ENCODE assay signal across 16 cellular contexts in the genomic region with DNA sequence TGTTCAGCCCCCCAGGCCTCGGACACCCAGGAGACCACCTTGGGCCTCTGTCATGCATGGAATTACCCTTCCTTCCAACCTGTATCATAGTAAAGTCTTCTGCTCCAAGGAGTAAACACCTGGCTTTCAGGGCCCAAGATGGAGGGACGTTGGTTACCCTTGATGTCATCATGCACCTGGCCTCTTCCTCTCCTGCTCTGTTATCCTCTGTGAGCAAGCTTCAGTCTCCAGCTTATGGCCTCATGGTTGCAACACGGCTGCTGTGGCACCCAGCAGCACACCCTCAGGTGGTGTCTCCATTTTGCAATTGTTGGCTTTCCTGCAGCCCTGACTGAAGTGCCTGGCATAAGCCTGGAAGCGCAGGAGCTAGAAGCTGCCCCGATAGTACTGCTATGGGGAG. TPM values are rescaled to one million over a fixed set of nuclear protein-coding genes. Genes with fewer than 3 reads are reported as not detected.
DNase-seq lines count a peak whose midpoint lies in the region; ATAC-seq and TF ChIP-seq lines count a peak whose summit lies in the region.
"Had no signal": no experiment of that assay in that cellular context is flagged by ENCODE, and none has a peak within 500 bp of the region (broad histone marks: within the 10 kb centered on the region; RNA-seq: fewer than 3 reads in every experiment).

No MANE protein-coding gene starts in this region.

- H3K36me3 Mint-ChIP-seq in activated CD8-positive, alpha-beta memory T cell treated with anti-CD3 and anti-CD28 coated beads, Interleukin-2, amount 10 ng/mL, durations not matched to agents 7 days and 5 days = peaks cover 9% of the 10 kb centered on the region
- H3K36me3 Mint-ChIP-seq in stimulated activated effector memory CD8-positive, alpha-beta T cell treated with anti-CD3 and anti-CD28 coated beads, Interleukin-12 subunit alpha, Interleukin-12 subunit beta, amount 100 ng/mL, for 72 hours = peaks cover 35% of the 10 kb centered on the region

- H3K9me3 Mint-ChIP-seq in activated CD8-positive, alpha-beta memory T cell treated with anti-CD3 and anti-CD28 coated beads, Interleukin-2, amount 10 ng/mL, durations not matched to agents 7 days and 5 days (ENCODE audit: low read depth) = no peaks in the 10 kb centered on the region
- no peaks in the 10 kb centered on the region for H3K9me3 Mint-ChIP-seq in stimulated activated naive CD8-positive, alpha-beta T cell treated with anti-CD3 and anti-CD28 coated beads, Interleukin-15, amount 100 ng/mL, for 72 hours
- H3K9me3 Mint-ChIP-seq in stimulated activated effector memory CD8-positive, alpha-beta T cell treated with anti-CD3 and anti-CD28 coated beads, Interleukin-12 subunit alpha, Interleukin-12 subunit beta, amount 100 ng/mL, for 72 hours = no peaks in the 10 kb centered on the region
- H3K9me3 Mint-ChIP-seq: CD4-positive, alpha-beta memory T cell had no signal

- H3K27ac ChIP-seq in VCaP = peak overlapping the region; percentile 47; the same call in 1 of the 2 replicates
- no peak overlapping the region for H3K27ac ChIP-seq in mesenchymal stem cell (ENCODE audit: low read length, poor library complexity, severe bottlenecking)
- H3K27ac ChIP-seq: C4-2B had no signal

- H3K36me3 ChIP-seq in mesenchymal stem cell (ENCODE audit: control insufficient read depth in 1 of 2, insufficient read depth in 2 of 2, low read depth in 1 of 2, low read length in 2 of 2) = peaks cover 12 to 62% of the 10 kb centered on the region in 2 experiments

- H3K4me2 ChIP-seq in mesenchymal stem cell (ENCODE audit: low read length, poor library complexity, severe bottlenecking) = no peak overlapping the region

- H2BK120ac ChIP-seq in mesenchymal stem cell (ENCODE audit: low read depth, low read length) = no peak overlapping the region

- H3K9me3 ChIP-seq in mesenchymal stem cell (ENCODE audit: control insufficient read depth, low read length) = no peaks in the 10 kb centered on the region
- H3K9me3 ChIP-seq: BE2C had no signal

- H3K4me1 Mint-ChIP-seq in activated CD8-positive, alpha-beta memory T cell treated with anti-CD3 and anti-CD28 coated beads, Interleukin-2, amount 10 ng/mL, durations not matched to agents 7 days and 5 days = no peaks in the 10 kb centered on the region
- H3K4me1 Mint-ChIP-seq in stimulated activated naive CD8-positive, alpha-beta T cell treated with anti-CD3 and anti-CD28 coated beads, Interleukin-15, amount 100 ng/mL, for 72 hours = no peaks in the 10 kb centered on the region
- no peaks in the 10 kb centered on the region for H3K4me1 Mint-ChIP-seq in stimulated activated effector memory CD8-positive, alpha-beta T cell treated with anti-CD3 and anti-CD28 coated beads, Interleukin-12 subunit alpha, Interleukin-12 subunit beta, amount 100 ng/mL, for 72 hours
- H3K4me1 Mint-ChIP-seq: CD4-positive, alpha-beta memory T cell had no signal

- H3K27me3 Mint-ChIP-seq in activated CD8-positive, alpha-beta memory T cell treated with anti-CD3 and anti-CD28 coated beads, Interleukin-2, amount 10 ng/mL, durations not matched to agents 7 days and 5 days = no peaks in the 10 kb centered on the region
- H3K27me3 Mint-ChIP-seq in stimulated activated naive CD8-positive, alpha-beta T cell treated with anti-CD3 and anti-CD28 coated beads, Interleukin-15, amount 100 ng/mL, for 72 hours = no peaks in the 10 kb centered on the region
- H3K27me3 Mint-ChIP-seq: CD4-positive, alpha-beta memory T cell had no signal

- no peak overlapping the region for H3K9ac ChIP-seq in mesenchymal stem cell (ENCODE audit: low read length)

- H3K23ac ChIP-seq in mesenchymal stem cell (ENCODE audit: low read length in 2 of 2) = no peak overlapping the region

- H2AK5ac ChIP-seq in mesenchymal stem cell (ENCODE audit: low read length, severe bottlenecking) = no peak overlapping the region

- no peak overlapping the region for H3K18ac ChIP-seq in mesenchymal stem cell (ENCODE audit: low read depth in 1 of 2, low read length in 2 of 2)

- H3K4me3 ChIP-seq in mesenchymal stem cell (ENCODE audit: insufficient read depth in 1 of 2, low read depth in 1 of 2, low read length in 2 of 2) = no peak overlapping the region

- H3K27me3 ChIP-seq in mesenchymal stem cell (ENCODE audit: control insufficient read depth in 1 of 2, insufficient read depth in 1 of 2, low read length in 2 of 2) = no peaks in the 10 kb centered on the region
- H3K27me3 ChIP-seq: BE2C had no signal

- no peak for ATAC-seq in activated CD8-positive, alpha-beta memory T cell treated with anti-CD3 and anti-CD28 coated beads, Interleukin-2, amount 10 ng/mL, durations not matched to agents 7 days and 5 days
- ATAC-seq in stimulated activated naive CD8-positive, alpha-beta T cell treated with anti-CD3 and anti-CD28 coated beads, Interleukin-15, amount 100 ng/mL, for 72 hours = no peak
- ATAC-seq in stimulated activated naive CD8-positive, alpha-beta T cell treated with anti-CD3 and anti-CD28 coated beads, Interleukin-15, Interleukin-2, amounts not matched to agents 100 U/mL and 50 U/mL, for 24 hours = no peak
- no peak for ATAC-seq in stimulated activated effector memory CD8-positive, alpha-beta T cell treated with anti-CD3 and anti-CD28 coated beads, Interleukin-12 subunit alpha, Interleukin-12 subunit beta, amount 100 ng/mL, for 72 hours
- no peak for ATAC-seq in GM19455 (IDR thresholded peaks at IDR 0.05; ENCODE audit: unreplicated experiment)

- H4K91ac ChIP-seq in mesenchymal stem cell (ENCODE audit: low read length) = no peak overlapping the region

- CTCF ChIA-PET in activated CD8-positive, alpha-beta memory T cell treated with anti-CD3 and anti-CD28 coated beads, Interleukin-2, amount 10 ng/mL, durations not matched to agents 7 days and 5 days (lab: Charles Lee) = no interaction called here

- no peak overlapping the region for H4K8ac ChIP-seq in mesenchymal stem cell (ENCODE audit: low read length)

- H3K4ac ChIP-seq in mesenchymal stem cell (ENCODE audit: low read depth in 1 of 2, low read length in 2 of 2) = no peak overlapping the region

- H2BK5ac ChIP-seq in mesenchymal stem cell (ENCODE audit: low read depth, low read length, poor library complexity, severe bottlenecking) = no peak overlapping the region

- H3K14ac ChIP-seq in mesenchymal stem cell (ENCODE audit: low read length in 2 of 2) = no peak overlapping the region

- H2AFZ ChIP-seq in mesenchymal stem cell (ENCODE audit: low read depth, low read length) = no peak overlapping the region

- H2BK15ac ChIP-seq in mesenchymal stem cell (ENCODE audit: low read depth, poor library complexity, severe bottlenecking) = no peak overlapping the region

- H3K4me1 ChIP-seq in mesenchymal stem cell (ENCODE audit: control insufficient read depth, insufficient read depth, low read depth, low read length) = peaks cover 7% of the 10 kb centered on the region
- H3K4me1 ChIP-seq: BE2C had no signal

- H2BK12ac ChIP-seq in mesenchymal stem cell (ENCODE audit: low read length in 2 of 2) = no peak overlapping the region

- peak overlapping the region; percentile 20 for H3K27ac Mint-ChIP-seq in activated CD8-positive, alpha-beta memory T cell treated with anti-CD3 and anti-CD28 coated beads, Interleukin-2, amount 10 ng/mL, durations not matched to agents 7 days and 5 days
- peak overlapping the region; percentile 8 to 21 for H3K27ac Mint-ChIP-seq in stimulated activated naive CD8-positive, alpha-beta T cell treated with anti-CD3 and anti-CD28 coated beads, Interleukin-15, amount 100 ng/mL, for 72 hours
- H3K27ac Mint-ChIP-seq in stimulated activated effector memory CD8-positive, alpha-beta T cell treated with anti-CD3 and anti-CD28 coated beads, Interleukin-12 subunit alpha, Interleukin-12 subunit beta, amount 100 ng/mL, for 72 hours = peak overlapping the region; percentile 21

- TF ChIP-seq CTCF in VCaP (conservative IDR thresholded peaks at IDR 0.05) = no peak

- no peak overlapping the region for H3K4me3 Mint-ChIP-seq in activated CD8-positive, alpha-beta memory T cell treated with anti-CD3 and anti-CD28 coated beads, Interleukin-2, amount 10 ng/mL, durations not matched to agents 7 days and 5 days
- no peak overlapping the region for H3K4me3 Mint-ChIP-seq in stimulated activated naive CD8-positive, alpha-beta T cell treated with anti-CD3 and anti-CD28 coated beads, Interleukin-15, amount 100 ng/mL, for 72 hours
- H3K4me3 Mint-ChIP-seq in stimulated activated effector memory CD8-positive, alpha-beta T cell treated with anti-CD3 and anti-CD28 coated beads, Interleukin-12 subunit alpha, Interleukin-12 subunit beta, amount 100 ng/mL, for 72 hours = no peak overlapping the region
- H3K4me3 Mint-ChIP-seq: CD4-positive, alpha-beta memory T cell had no signal

- WGBS in mesenchymal stem cell = 97% methylated on average over 5 of the region's 5 CpGs

- DNase-seq in activated CD8-positive, alpha-beta memory T cell treated with anti-CD3 and anti-CD28 coated beads, Interleukin-2, amount 10 ng/mL, durations not matched to agents 7 days and 5 days = no peak
- no peak for DNase-seq in activated CD8-positive, alpha-beta memory T cell treated with anti-CD3 and anti-CD28 coated beads, Interleukin-2, amount 50 U/mL, for 48 hours
- no peak for DNase-seq in stimulated activated naive CD8-positive, alpha-beta T cell treated with anti-CD3 and anti-CD28 coated beads, Interleukin-15, amount 100 ng/mL, for 72 hours
- DNase-seq in stimulated activated naive CD8-positive, alpha-beta T cell treated with anti-CD3 and anti-CD28 coated beads, Interleukin-15, Interleukin-2, amounts not matched to agents 100 U/mL and 50 U/mL, for 24 hours = no peak
- DNase-seq in stimulated activated effector memory CD8-positive, alpha-beta T cell treated with anti-CD3 and anti-CD28 coated beads, Interleukin-12 subunit alpha, Interleukin-12 subunit beta, amount 100 ng/mL, for 72 hours (ENCODE audit: low spot score in 2 of 2) = no peak
- DNase-seq in mesenchymal stem cell = no peak
- DNase-seq: BE2C; CD4-positive, alpha-beta memory T cell; DND-41; GDM1; GOT3; HCEC 1CT had no signal

- no peaks in the 10 kb centered on the region for H3K79me1 ChIP-seq in mesenchymal stem cell (replicated peaks; ENCODE audit: low read length, poor library complexity, severe bottlenecking)

RNA-seq across cellular contexts. Expression of a gene that starts 4.0 kb away (rescaled TPM):
- total RNA-seq in activated CD8-positive, alpha-beta memory T cell treated with anti-CD3 and anti-CD28 coated beads, Interleukin-2, amount 10 ng/mL, durations not matched to agents 7 days and 5 days = not detected
- not detected for polyA plus RNA-seq in mesenchymal stem cell (2013, experiment 1 of 2)
- polyA plus RNA-seq in mesenchymal stem cell (2013, experiment 2 of 2) = not detected
- total RNA-seq: A172; CD4-positive, alpha-beta memory T cell had no signal
- polyA plus RNA-seq: CD4-positive, alpha-beta memory T cell had no signal

RNA-seq across cellular contexts. Expression of a gene that starts 7.7 kb away (rescaled TPM):
- total RNA-seq in activated CD8-positive, alpha-beta memory T cell treated with anti-CD3 and anti-CD28 coated beads, Interleukin-2, amount 10 ng/mL, durations not matched to agents 7 days and 5 days = 10 to 100 TPM; 63.2 to 65.3 TPM
- 99.3 TPM for polyA plus RNA-seq in mesenchymal stem cell (2013, experiment 1 of 2)
- 102 TPM for polyA plus RNA-seq in mesenchymal stem cell (2013, experiment 2 of 2)

RNA-seq across cellular contexts. Expression of a gene that starts 8.3 kb away (rescaled TPM):
- total RNA-seq in activated CD8-positive, alpha-beta memory T cell treated with anti-CD3 and anti-CD28 coated beads, Interleukin-2, amount 10 ng/mL, durations not matched to agents 7 days and 5 days = 100 to 1,000 TPM; 141 to 166 TPM
- polyA plus RNA-seq in mesenchymal stem cell (2013, experiment 1 of 2) = 280 TPM
- polyA plus RNA-seq in mesenchymal stem cell (2013, experiment 2 of 2) = 280 TPM

RNA-seq across cellular contexts. Expression of a gene that starts 32.9 kb away (rescaled TPM):
- total RNA-seq in activated CD8-positive, alpha-beta memory T cell treated with anti-CD3 and anti-CD28 coated beads, Interleukin-2, amount 10 ng/mL, durations not matched to agents 7 days and 5 days = 100 to 1,000 TPM; 411 to 479 TPM
- polyA plus RNA-seq in mesenchymal stem cell (2013, experiment 1 of 2) = 965 TPM
- 966 TPM for polyA plus RNA-seq in mesenchymal stem cell (2013, experiment 2 of 2)

RNA-seq across cellular contexts. Expression of a gene that starts 45.3 kb away (rescaled TPM):
- not detected for total RNA-seq in activated CD8-positive, alpha-beta memory T cell treated with anti-CD3 and anti-CD28 coated beads, Interleukin-2, amount 10 ng/mL, durations not matched to agents 7 days and 5 days
- polyA plus RNA-seq in mesenchymal stem cell (2013, experiment 1 of 2) = not detected
- polyA plus RNA-seq in mesenchymal stem cell (2013, experiment 2 of 2) = not detected
- total RNA-seq: A172; CD4-positive, alpha-beta memory T cell had no signal
- polyA plus RNA-seq: CD4-positive, alpha-beta memory T cell had no signal
